ENCODE assay signal across 14 cellular contexts in the genomic region with DNA sequence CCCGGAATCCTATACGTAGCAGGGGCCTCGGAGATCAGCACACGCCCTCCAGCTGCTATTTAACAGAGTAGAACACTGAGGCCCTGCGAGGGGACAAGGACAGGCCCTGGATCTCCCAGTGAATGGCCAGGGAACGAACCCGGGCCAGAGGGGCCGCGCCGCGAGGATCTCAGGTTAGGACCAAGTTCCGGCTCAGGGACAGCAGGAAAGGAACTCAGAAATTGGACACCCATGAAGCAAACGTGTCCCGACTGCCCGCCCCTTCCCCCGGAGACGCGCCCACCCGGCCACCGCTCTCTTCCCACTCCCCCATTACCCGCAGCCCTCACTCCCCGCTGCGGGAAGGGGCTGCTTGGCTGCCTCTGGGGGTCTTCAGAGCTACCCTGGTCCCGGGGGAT. TPM values are rescaled to one million over a fixed set of nuclear protein-coding genes. Genes with fewer than 3 reads are reported as not detected.
DNase-seq lines count a peak whose midpoint lies in the region; ATAC-seq and TF ChIP-seq lines count a peak whose summit lies in the region.
"Had no signal": no experiment of that assay in that cellular context is flagged by ENCODE, and none has a peak within 500 bp of the region (broad histone marks: within the 10 kb centered on the region; RNA-seq: fewer than 3 reads in every experiment).

No MANE protein-coding gene starts in this region.

- H3K36me3 ChIP-seq in CD8-positive, alpha-beta T cell (ENCODE audit: insufficient read depth, low read length) = no peaks in the 10 kb centered on the region
- no peaks in the 10 kb centered on the region; the same call in 1 of the 2 replicates for H3K36me3 ChIP-seq in GM23338 (ENCODE audit: insufficient read depth)
- H3K36me3 ChIP-seq: breast epithelium had no signal

- no peaks in the 10 kb centered on the region for H3K9me2 ChIP-seq in GM23338 (ENCODE audit: insufficient read depth)

- H3K27ac ChIP-seq in CD8-positive, alpha-beta T cell (ENCODE audit: low read depth, low read length) = no peak overlapping the region
- H3K27ac ChIP-seq in GM23338 (ENCODE audit: low read depth) (no peak overlapping the region), coronary artery (no peak overlapping the region)
- H3K27ac ChIP-seq: breast epithelium had no signal

- TF ChIP-seq CTCF in CD8-positive, alpha-beta T cell (IDR thresholded peaks at IDR 0.05) = no peak
- TF ChIP-seq CTCF in GM23338 (conservative IDR thresholded peaks at IDR 0.05; ENCODE audit: low read depth in 2 of 2) (no peak), coronary artery (IDR thresholded peaks at IDR 0.05) (no peak), nephron (IDR thresholded peaks at IDR 0.05; ENCODE audit: unreplicated experiment in 3 of 3) (no peak)

- H3K4me2 ChIP-seq in GM23338 = peak overlapping the region; percentile 83

- intact Hi-C loops in CD8-positive, alpha-beta T cell (cut with DNase I, micrococcal nuclease) = no loop called here

- peak overlapping the region; percentile 32 for H3K27ac Mint-ChIP-seq in CD8-positive, alpha-beta T cell
- no peak overlapping the region for H3K27ac Mint-ChIP-seq in GM23338
- no peak overlapping the region for H3K27ac Mint-ChIP-seq in nephron
- H3K27ac Mint-ChIP-seq in immature natural killer cell = no peak overlapping the region
- H3K27ac Mint-ChIP-seq: natural killer cell treated with Interleukin-12 subunit alpha and Interleukin-12 subunit beta and Interleukin-15 and Interleukin-18, amount 100 ng/mL, for 72 hours had no signal

- no peak for DNase-seq in CD8-positive, alpha-beta T cell
- DNase-seq in GM23338 (ENCODE audit: low spot score) = peak; percentile 79
- DNase-seq in coronary artery (ENCODE audit: low spot score) = no peak
- DNase-seq in ureter (ENCODE audit: low spot score) = no peak
- DNase-seq in DMS79 treated with DMSO at 0.1 percent for 48 hours (lab: John Stamatoyannopoulos, UW) = no peak
- DNase-seq in immature natural killer cell = no peak
- DNase-seq: activated CD4-positive, alpha-beta T cell treated with anti-CD3 and anti-CD28 coated beads, Interleukin-2, amount 50 U/mL, for 1 hour; activated gamma-delta T cell had no signal

- no peaks in the 10 kb centered on the region for H3K79me2 ChIP-seq in GM23338 (replicated peaks; ENCODE audit: insufficient read depth)

- peaks cover 63% of the 10 kb centered on the region for H3K27me3 ChIP-seq in CD8-positive, alpha-beta T cell (ENCODE audit: insufficient read depth, low read length)
- peaks cover 100% of the 10 kb centered on the region for H3K27me3 ChIP-seq in GM23338 (ENCODE audit: insufficient read depth)

- H3K4me1 ChIP-seq in CD8-positive, alpha-beta T cell (ENCODE audit: insufficient read depth, low read length) = peaks cover 40% of the 10 kb centered on the region
- H3K4me1 ChIP-seq in GM23338 (ENCODE audit: insufficient read depth) = peaks cover 35% of the 10 kb centered on the region

- peaks cover 2% of the 10 kb centered on the region for H3K36me3 Mint-ChIP-seq in CD8-positive, alpha-beta T cell
- H3K36me3 Mint-ChIP-seq in GM23338 (ENCODE audit: low read depth) (no peaks in the 10 kb centered on the region; the same call in 2 of the 3 replicates), nephron (ENCODE audit: low read depth) (no peaks in the 10 kb centered on the region), immature natural killer cell (peaks cover 0 to 3% (median 2%) of the 10 kb centered on the region in 3 donors)
- H3K36me3 Mint-ChIP-seq: natural killer cell treated with Interleukin-12 subunit alpha and Interleukin-12 subunit beta and Interleukin-15 and Interleukin-18, amount 100 ng/mL, for 72 hours had no signal

- peaks cover 43% of the 10 kb centered on the region for H4K20me1 ChIP-seq in GM23338 (replicated peaks; ENCODE audit: insufficient read depth)

- CTCF ChIA-PET in CD8-positive, alpha-beta T cell (lab: Charles Lee) = no interaction called here

- H3K27me3 Mint-ChIP-seq in CD8-positive, alpha-beta T cell (ENCODE audit: low read depth) = peaks cover 75% of the 10 kb centered on the region
- H3K27me3 Mint-ChIP-seq in GM23338 (ENCODE audit: insufficient read depth, low read depth, poor library complexity) (peaks cover 91% of the 10 kb centered on the region), nephron (ENCODE audit: low read depth) (peaks cover 95% of the 10 kb centered on the region), immature natural killer cell (ENCODE audit: low read depth in 3 of 3) (peaks cover 23 to 53% (median 41%) of the 10 kb centered on the region in 3 donors)

- H3K4me3 Mint-ChIP-seq in CD8-positive, alpha-beta T cell = peak overlapping the region; percentile 56
- H3K4me3 Mint-ChIP-seq in GM23338 (peak overlapping the region; percentile 63), nephron (peak overlapping the region; percentile 40 to 55 (median 46)), immature natural killer cell (peak overlapping the region in 1 of 5 donors; percentile 63)
- H3K4me3 Mint-ChIP-seq: natural killer cell treated with Interleukin-12 subunit alpha and Interleukin-12 subunit beta and Interleukin-15 and Interleukin-18, amount 100 ng/mL, for 72 hours had no signal

- no peaks in the 10 kb centered on the region for H3K9me3 ChIP-seq in CD8-positive, alpha-beta T cell (ENCODE audit: low read length)

- no peaks in the 10 kb centered on the region for H3K9me3 Mint-ChIP-seq in CD8-positive, alpha-beta T cell
- no peaks in the 10 kb centered on the region for H3K9me3 Mint-ChIP-seq in GM23338
- no peaks in the 10 kb centered on the region for H3K9me3 Mint-ChIP-seq in nephron
- H3K9me3 Mint-ChIP-seq in immature natural killer cell = no peaks in the 10 kb centered on the region
- H3K9me3 Mint-ChIP-seq: natural killer cell treated with Interleukin-12 subunit alpha and Interleukin-12 subunit beta and Interleukin-15 and Interleukin-18, amount 100 ng/mL, for 72 hours had no signal

- H2AFZ ChIP-seq in GM23338 = peak overlapping the region; percentile 90

- no peak overlapping the region for H3K4me3 ChIP-seq in CD8-positive, alpha-beta T cell (ENCODE audit: low read depth, low read length)
- H3K4me3 ChIP-seq in GM23338 = peak overlapping the region; percentile 62
- H3K4me3 ChIP-seq in coronary artery = peak overlapping the region; percentile 50

- POLR2A ChIA-PET in CD8-positive, alpha-beta T cell (lab: Charles Lee) = no interaction called here

- H3K4me1 Mint-ChIP-seq in CD8-positive, alpha-beta T cell (ENCODE audit: low read depth) = peaks cover 34% of the 10 kb centered on the region
- H3K4me1 Mint-ChIP-seq in GM23338 = peaks cover 19% of the 10 kb centered on the region
- H3K4me1 Mint-ChIP-seq in nephron = no peaks in the 10 kb centered on the region
- peaks cover 16 to 20% of the 10 kb centered on the region in 2 donors for H3K4me1 Mint-ChIP-seq in immature natural killer cell

- H3F3A ChIP-seq in GM23338 (replicated peaks; ENCODE audit: low read depth) = peaks cover 26% of the 10 kb centered on the region

- ATAC-seq in CD8-positive, alpha-beta T cell = no peak
- peak; percentile 4 for ATAC-seq in GM23338
- ATAC-seq: HCT116; natural killer cell treated with Interleukin-12 subunit alpha and Interleukin-12 subunit beta and Interleukin-15 and Interleukin-18, amount 100 ng/mL, for 72 hours had no signal

TF ChIP-seq in GM23338, 12 proteins besides CTCF, POLR2A, EP300 and RAD21:
- TF ChIP-seq EZH2phosphoT487 (IDR thresholded peaks at IDR 0.05; ENCODE audit: unreplicated experiment) (peak; percentile 69), ZNF331 (CRISPR knock-in tag; IDR thresholded peaks at IDR 0.05; ENCODE audit: low read depth) (no peak)

RNA-seq across cellular contexts. Expression of a gene that starts 1.0 kb away (rescaled TPM):
- total RNA-seq in CD8-positive, alpha-beta T cell = under 1 TPM in 1 of 2 experiments, not detected in 1; 0.08 TPM
- 0.35 and 0.45 TPM in 2 replicates for total RNA-seq in GM23338 (2014; rRNA removed; shearing (Covaris generic))
- polyA plus RNA-seq in GM23338 (2016; fragmentation: Nextera tagmentation; extraction: Ambion mirVana) (0.12 TPM in 1 of 2 replicates, not detected in the other), immature natural killer cell (not detected)
- total RNA-seq in ureter = 0.42 TPM
- total RNA-seq: breast epithelium; left lobe of liver; natural killer cell treated with Interleukin-12 subunit alpha and Interleukin-12 subunit beta and Interleukin-15 and Interleukin-18, amount 100 ng/mL, for 72 hours; subcutaneous adipose tissue had no signal
